Comparison of ENCODE assay signal across 9 cellular contexts in genomic region chr1:119700326-119700725, GRCh38. TPM values are rescaled to one million over a fixed set of nuclear protein-coding genes. Genes with fewer than 3 reads are reported as not detected.
"Had no signal": no experiment of that assay in that cellular context is flagged by ENCODE, and none has a peak within 500 bp of the region (broad histone marks: within the 10 kb centered on the region; RNA-seq: fewer than 3 reads in every experiment).

No MANE protein-coding gene starts in this region.

- FAIRE-seq: H1, H54, HepG2 had no signal

- H3K4me2 ChIP-seq: GM23338 had no signal

- ATAC-seq: GM23338, HepG2 had no signal

- H3K4me3 ChIP-seq: GM23338 had no signal

- DNase-seq: H9, HCEC 1CT, KBM-7 had no signal

- H2AFZ ChIP-seq: GM23338 had no signal

- H3K27ac ChIP-seq: HL-60 had no signal

RNA-seq across cellular contexts. Expression of gene ZNF697, which starts 52.3 kb away (rescaled TPM):
- polyA plus RNA-seq: IgD-negative memory B cell had no signal
